Comparison of ENCODE assay signal across 13 cellular contexts in the genomic region with DNA sequence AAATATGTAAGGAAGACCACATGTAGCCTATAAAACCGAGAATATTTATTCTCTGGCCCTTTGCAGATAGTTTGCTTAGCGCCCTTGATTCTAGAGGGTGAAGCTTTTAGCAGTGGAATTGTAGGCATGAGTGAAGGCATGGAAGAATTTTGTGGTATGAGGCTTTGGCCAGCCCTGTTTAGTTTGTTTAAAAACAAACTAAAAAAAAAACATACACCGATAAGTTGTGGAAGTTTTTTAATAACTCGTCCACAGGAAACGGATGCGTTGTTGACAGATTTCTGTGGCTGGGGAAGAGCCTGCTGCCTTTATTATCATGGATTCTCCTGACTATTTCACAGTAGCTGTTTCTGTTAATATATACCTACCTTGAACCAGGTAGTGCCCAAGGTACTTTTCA.
"Had no signal": no experiment of that assay in that cellular context is flagged by ENCODE, and none has a peak within 500 bp of the region (broad histone marks: within the 10 kb centered on the region; RNA-seq: fewer than 3 reads in every experiment).

No MANE protein-coding gene starts in this region.

- H3K4me3 ChIP-seq: tibial nerve had no signal

- H3K9me3 ChIP-seq: tibial nerve had no signal

- H3K36me3 ChIP-seq: tibial nerve had no signal

- H3K27ac ChIP-seq: tibial nerve had no signal

- DNase-seq: activated CD4-positive, alpha-beta memory T cell treated with anti-CD3 and anti-CD28 coated beads, Interleukin-2, amount 10 ng/mL, durations not matched to agents 7 days and 5 days; activated CD4-positive, alpha-beta T cell treated with anti-CD3 and anti-CD28 coated beads for 48 hours; activated CD4-positive, CD25-positive, alpha-beta regulatory T cell; activated naive CD4-positive, alpha-beta T cell treated with Interleukin-2 at 50 U/mL for 16 hours; activated naive CD8-positive, alpha-beta T cell treated with anti-CD3 and anti-CD28 coated beads, Interleukin-2, amount 10 ng/mL, durations not matched to agents 7 days and 5 days; activated T-cell treated with anti-CD3 and anti-CD28 coated beads, Interleukin-2, amount 50 U/mL, for 1 hour; anterior cingulate cortex; caudate nucleus; erythroblast; islet precursor cell; left colon; midbrain had no signal

- H3K4me1 ChIP-seq: tibial nerve had no signal

- H3K27me3 ChIP-seq: tibial nerve had no signal

- ATAC-seq: left colon had no signal
